27 cellular contexts compared by ENCODE assay signal in the genomic region with DNA sequence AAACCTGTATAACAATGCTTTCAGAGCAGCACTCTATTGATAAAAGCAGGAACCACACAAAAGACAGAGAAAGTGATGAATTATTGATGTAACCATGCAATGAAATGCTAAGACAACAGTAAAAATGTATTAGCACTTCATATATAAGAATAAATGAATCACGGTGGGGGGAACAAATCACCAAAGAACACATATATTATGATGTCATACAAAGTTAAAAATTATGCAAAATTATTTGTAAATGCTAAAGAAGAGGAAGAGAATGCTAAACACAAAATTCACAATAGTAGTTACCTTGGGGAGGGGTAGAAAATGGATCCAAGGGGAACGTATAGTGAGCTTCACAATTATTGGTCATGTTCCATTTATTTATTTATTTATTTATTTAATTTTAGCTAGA.
"Had no signal": no experiment of that assay in that cellular context is flagged by ENCODE, and none has a peak within 500 bp of the region (broad histone marks: within the 10 kb centered on the region; RNA-seq: fewer than 3 reads in every experiment).

No MANE protein-coding gene starts in this region.

- H3K27ac ChIP-seq: colonic mucosa, epithelial cell of prostate, esophagus squamous epithelium, foreskin keratinocyte, gastroesophageal sphincter, heart left ventricle, hepatocyte, left ventricle myocardium inferior, lower lobe of right lung had no signal

- H3K4me3 ChIP-seq: colonic mucosa, esophagus squamous epithelium, gastroesophageal sphincter, heart left ventricle, hepatocyte, left ventricle myocardium inferior, lower lobe of right lung, mucosa of descending colon had no signal

- FAIRE-seq: endometrium, frontal cortex, kidney had no signal

- DNase-seq: colonic mucosa; cortex of kidney; effector CD8-positive, alpha-beta T cell; effector memory CD8-positive, alpha-beta T cell; endodermal cell; erythroblast; esophagus squamous epithelium; foreskin keratinocyte; heart left ventricle; hypothalamus; immature natural killer cell; islet precursor cell; kidney; kidney glomerular epithelial cell; left colon; left ventricle myocardium inferior; lower lobe of right lung; mesenchymal stem cell; mucosa of descending colon; naive B cell had no signal

- H3K4me1 ChIP-seq: colonic mucosa had no signal

- H3K27me3 ChIP-seq: colonic mucosa, esophagus squamous epithelium, foreskin keratinocyte, gastroesophageal sphincter, heart left ventricle, hepatocyte had no signal

- ATAC-seq: effector memory CD8-positive, alpha-beta T cell; esophagus mucosa; foreskin keratinocyte; gastroesophageal sphincter; heart left ventricle; left colon; left lobe of liver; lower lobe of right lung; mucosa of descending colon had no signal

- H3K4me2 ChIP-seq: hepatocyte had no signal

- H3K36me3 ChIP-seq: colonic mucosa had no signal

- H2AFZ ChIP-seq: hepatocyte had no signal

- H3K9me3 ChIP-seq: colonic mucosa, esophagus squamous epithelium, gastroesophageal sphincter, heart left ventricle, left ventricle myocardium inferior, lower lobe of right lung, mucosa of descending colon had no signal
